ENCODE assay signal across 12 cellular contexts in the genomic region with DNA sequence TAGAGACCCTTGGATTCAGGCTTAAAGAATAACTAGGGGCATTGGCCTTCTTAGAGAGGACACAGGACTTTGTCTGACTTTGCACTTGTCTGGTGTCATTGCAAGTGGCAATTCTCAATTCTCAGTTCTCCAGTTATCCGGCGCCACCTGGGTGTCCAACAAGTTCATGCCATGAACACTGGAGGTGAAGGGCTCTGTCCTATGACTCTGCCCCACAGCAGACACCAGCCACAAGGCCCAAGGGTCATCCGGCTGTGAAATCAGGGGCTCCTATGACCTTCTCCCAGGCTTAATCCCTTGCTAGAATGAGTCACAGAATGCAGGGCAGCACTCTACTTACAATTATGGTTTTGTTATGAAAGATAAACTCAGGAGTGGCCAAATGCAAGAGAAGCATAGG.
DNase-seq lines count a peak whose midpoint lies in the region; ATAC-seq and TF ChIP-seq lines count a peak whose summit lies in the region.
"Had no signal": no experiment of that assay in that cellular context is flagged by ENCODE, and none has a peak within 500 bp of the region (broad histone marks: within the 10 kb centered on the region; RNA-seq: fewer than 3 reads in every experiment).

No MANE protein-coding gene starts in this region.

- H3K9me3 ChIP-seq in BE2C = no peaks in the 10 kb centered on the region
- H3K9me3 ChIP-seq: ascending aorta, heart right ventricle had no signal

- TF ChIP-seq CTCF in BE2C (IDR thresholded peaks at IDR 0.05; ENCODE audit: low read depth, low read length) (peak; percentile 28; the same call in 1 of the 2 replicates), fibroblast of mammary gland (conservative IDR thresholded peaks at IDR 0.05; ENCODE audit: control insufficient read depth, insufficient read depth, low read depth, low read length) (peak; percentile 15)

- H3K4me1 ChIP-seq in BE2C = no peaks in the 10 kb centered on the region

- H3K4me3 ChIP-seq in BE2C (ENCODE audit: low read depth, low read length) (no peak overlapping the region), fibroblast of mammary gland (ENCODE audit: control insufficient read depth, low read depth, low read length) (no peak overlapping the region)
- H3K4me3 ChIP-seq: ascending aorta, heart right ventricle had no signal

- ATAC-seq in GM21825 (IDR thresholded peaks at IDR 0.05; ENCODE audit: unreplicated experiment) (no peak), HG03108 (IDR thresholded peaks at IDR 0.05; ENCODE audit: unreplicated experiment) (no peak)

- no peaks in the 10 kb centered on the region for H3K27me3 ChIP-seq in BE2C
- H3K27me3 ChIP-seq: ascending aorta, heart right ventricle had no signal

- in situ Hi-C loops in ACHN (cut with HindIII; ENCODE audit: low pct_ligation_motif_present, low pct_unique_long_range_greater_than_20kb, low sequenced_read_pairs) = no loop called here

- DNase-seq in ACHN (peak; percentile 11), BE2C (no peak), NCI-H69 (lab: John Stamatoyannopoulos, UW) (peak; percentile 38), fibroblast of mammary gland (ENCODE audit: low read depth) (peak; percentile 20), NCI-H1694 treated with DMSO at 0.1 percent for 48 hours (lab: John Stamatoyannopoulos, UW) (no peak), HCEC 1CT (no peak)
- DNase-seq: effector CD8-positive, alpha-beta T cell; heart right ventricle; NCI-H1048 had no signal

- H3K36me3 ChIP-seq in BE2C = no peaks in the 10 kb centered on the region
- H3K36me3 ChIP-seq: ascending aorta, heart right ventricle had no signal

Comparison
In these comparisons a context has a peak if more than half of its experiments do, and no peak if none do; other contexts are left out.
1. DNase-seq: peak in ACHN (single experiment), NCI-H69 (single experiment) and fibroblast of mammary gland (single experiment); none in BE2C (single experiment), NCI-H1694 treated with DMSO at 0.1 percent for 48 hours (single experiment) and HCEC 1CT (single experiment).